In genomic region chr5:96934695-96935555, GRCh38 we compare ENCODE assay signal across 8 cellular contexts. TPM values are rescaled to one million over a fixed set of nuclear protein-coding genes. Genes with fewer than 3 reads are reported as not detected.
DNase-seq lines count a peak whose midpoint lies in the region; ATAC-seq and TF ChIP-seq lines count a peak whose summit lies in the region.

No MANE protein-coding gene starts in this region.

- peak overlapping the region; percentile 97 for H3K9ac ChIP-seq in OCI-LY1 (ENCODE audit: low read length)

- peaks cover 28% of the 10 kb centered on the region for H3K36me3 ChIP-seq in OCI-LY1 (ENCODE audit: insufficient read depth, low read length)

- H3K9me3 ChIP-seq in OCI-LY1 (ENCODE audit: low read length) (0 out of 2 replicates have a peak, but pooled peaks cover 2% of the 10 kb centered on the region), mononuclear cell (ENCODE audit: low read depth, low read length) (no peaks in the 10 kb centered on the region)

- H4K20me1 ChIP-seq in OCI-LY1 (ENCODE audit: insufficient read depth, low read length) = no peaks in the 10 kb centered on the region

- peak; percentile 6; the same call in 1 of the 2 replicates for TF ChIP-seq CTCF in OCI-LY1 (IDR thresholded peaks at IDR 0.05; ENCODE audit: low read length)
- TF ChIP-seq CTCF in epithelial cell of esophagus (IDR thresholded peaks at IDR 0.05; ENCODE audit: insufficient read depth, low read depth, low read length, missing control alignments) = no peak

- H3K4me3 ChIP-seq in OCI-LY1 (ENCODE audit: low read depth, low read length, poor library complexity, severe bottlenecking) (peak overlapping the region; percentile 81), epithelial cell of esophagus (ENCODE audit: low read length) (peak overlapping the region; percentile 82), mononuclear cell (ENCODE audit: low read length) (peak overlapping the region; percentile 79)

- no peaks in the 10 kb centered on the region for H3F3A ChIP-seq in OCI-LY1 (ENCODE audit: insufficient read depth, low read length)

- DNase-seq in D341Med (ENCODE audit: low spot score) = peak; percentile 90
- peak; percentile 70 for DNase-seq in HuH-7 (ENCODE audit: low spot score)
- peak; percentile 89 for DNase-seq in activated T-cell treated with anti-CD3 and anti-CD28 coated beads for 24 hours (ENCODE audit: low read depth)
- peak; percentile 97 for DNase-seq in epithelial cell of esophagus (ENCODE audit: low read depth)
- DNase-seq in stimulated activated CD8-positive, alpha-beta memory T cell treated with anti-CD3 and anti-CD28 coated beads, Interleukin-2, amount 100 ng/mL, for 48 hours (ENCODE audit: low read depth in 2 of 2) = peak; percentile 89 to 93

- peak overlapping the region; percentile 98 for H3K4me2 ChIP-seq in OCI-LY1 (ENCODE audit: low read length)

- H3K27me3 ChIP-seq in OCI-LY1 (ENCODE audit: insufficient read depth, low read length) (no peaks in the 10 kb centered on the region), mononuclear cell (ENCODE audit: insufficient read depth, low read length) (no peaks in the 10 kb centered on the region)

- ATAC-seq in GM21526 (IDR thresholded peaks at IDR 0.05; ENCODE audit: low FRiP score, unreplicated experiment) = peak; percentile 55

- H3K79me2 ChIP-seq in OCI-LY1 (ENCODE audit: insufficient read depth, low read length) = peaks cover 40% of the 10 kb centered on the region

- H3K27ac ChIP-seq in OCI-LY1 (ENCODE audit: low read depth, low read length, poor library complexity, severe bottlenecking) = peak overlapping the region; percentile 99

- H3K4me1 ChIP-seq in OCI-LY1 (ENCODE audit: insufficient read depth, low read length, severe bottlenecking) (peaks cover 71% of the 10 kb centered on the region), mononuclear cell (ENCODE audit: insufficient read depth, low read length) (peaks cover 56% of the 10 kb centered on the region)

- H3K9me2 ChIP-seq in OCI-LY1 (ENCODE audit: low read depth, low read length) = no peaks in the 10 kb centered on the region

- no peak overlapping the region for H2AFZ ChIP-seq in OCI-LY1 (ENCODE audit: low read length)

RNA-seq across cellular contexts. Expression of gene LNPEP, which starts 1.0 kb away (rescaled TPM):
- 119 TPM for total RNA-seq in mononuclear cell

RNA-seq across cellular contexts. Expression of gene ERAP2, which starts 58.6 kb away (rescaled TPM):
- total RNA-seq in mononuclear cell = 77.3 TPM

Comparison
In these comparisons a context has a peak if more than half of its experiments do, and no peak if none do; other contexts are left out.
1. Peak in every context shown above with its lines: DNase-seq, ATAC-seq, H3K4me3 ChIP-seq and H3K27ac ChIP-seq.